In genomic region chr10:125722811-125723210, GRCh38 we compare ENCODE assay signal across 22 cellular contexts. TPM values are rescaled to one million over a fixed set of nuclear protein-coding genes. Genes with fewer than 3 reads are reported as not detected.
DNase-seq lines count a peak whose midpoint lies in the region; ATAC-seq and TF ChIP-seq lines count a peak whose summit lies in the region.
"Had no signal": no experiment of that assay in that cellular context is flagged by ENCODE, and none has a peak within 500 bp of the region (broad histone marks: within the 10 kb centered on the region; RNA-seq: fewer than 3 reads in every experiment).

No MANE protein-coding gene starts in this region.

- peak overlapping the region; percentile 84 for H3K4me2 ChIP-seq in Loucy (ENCODE audit: low read depth, low read length, poor library complexity, severe bottlenecking)

- H3K27me3 Mint-ChIP-seq in activated T-cell treated with anti-CD3 and anti-CD28 coated beads, Interleukin-2, amount 50 U/mL, for 72 hours (ENCODE audit: low read depth) = no peaks in the 10 kb centered on the region
- no peaks in the 10 kb centered on the region for H3K27me3 Mint-ChIP-seq in activated naive CD8-positive, alpha-beta T cell treated with anti-CD3 and anti-CD28 coated beads for 36 hours
- H3K27me3 Mint-ChIP-seq: CD4-positive, alpha-beta memory T cell had no signal

- H3K9me3 ChIP-seq in Loucy (ENCODE audit: insufficient read depth, low read depth, low read length) (no peaks in the 10 kb centered on the region), left lung (no peaks in the 10 kb centered on the region)
- H3K9me3 ChIP-seq: SJCRH30 had no signal

- no peaks in the 10 kb centered on the region for H3K9me3 Mint-ChIP-seq in activated T-cell treated with anti-CD3 and anti-CD28 coated beads, Interleukin-2, amount 50 U/mL, for 72 hours
- H3K9me3 Mint-ChIP-seq in activated naive CD8-positive, alpha-beta T cell treated with anti-CD3 and anti-CD28 coated beads for 36 hours = no peaks in the 10 kb centered on the region
- no peaks in the 10 kb centered on the region for H3K9me3 Mint-ChIP-seq in stimulated activated effector memory CD8-positive, alpha-beta T cell treated with anti-CD3 and anti-CD28 coated beads, Interleukin-12 subunit alpha, Interleukin-12 subunit beta, amount 100 ng/mL, for 72 hours

- H3K79me2 ChIP-seq in Loucy (ENCODE audit: insufficient read depth, low read length) = peaks cover 42% of the 10 kb centered on the region

- H2AFZ ChIP-seq in Loucy (ENCODE audit: low read length) = no peak overlapping the region

- peaks cover 52% of the 10 kb centered on the region for H3K36me3 ChIP-seq in Loucy (ENCODE audit: insufficient read depth, low read length)
- H3K36me3 ChIP-seq in left lung = peaks cover 0 to 67% of the 10 kb centered on the region in 2 donors

- H3K9ac ChIP-seq in Loucy (ENCODE audit: low read depth, low read length, poor library complexity, severe bottlenecking) = peak overlapping the region; percentile 97

- H4K20me1 ChIP-seq in Loucy (ENCODE audit: insufficient read depth, low read length, poor library complexity, severe bottlenecking) = peaks cover 38% of the 10 kb centered on the region

- peaks cover 29% of the 10 kb centered on the region for H3K4me1 ChIP-seq in Loucy (ENCODE audit: insufficient read depth, low read length, poor library complexity, severe bottlenecking)
- peaks cover 8 to 20% of the 10 kb centered on the region in 2 donors for H3K4me1 ChIP-seq in left lung
- H3K4me1 ChIP-seq: SJCRH30 had no signal

- H3K9me2 ChIP-seq in Loucy (replicated peaks; ENCODE audit: low read depth, low read length) = no peaks in the 10 kb centered on the region

- H3K27me3 ChIP-seq in Loucy (ENCODE audit: insufficient read depth, low read length, poor library complexity, severe bottlenecking) (no peaks in the 10 kb centered on the region), left lung (no peaks in the 10 kb centered on the region)
- H3K27me3 ChIP-seq: SJCRH30 had no signal

- TF ChIP-seq CTCF in Loucy (conservative IDR thresholded peaks at IDR 0.05; ENCODE audit: low read length) (no peak), left lung (IDR thresholded peaks at IDR 0.05) (no peak)

- peaks cover 30% of the 10 kb centered on the region for H3K4me1 Mint-ChIP-seq in activated T-cell treated with anti-CD3 and anti-CD28 coated beads, Interleukin-2, amount 50 U/mL, for 72 hours (ENCODE audit: low read depth)
- H3K4me1 Mint-ChIP-seq in activated naive CD8-positive, alpha-beta T cell treated with anti-CD3 and anti-CD28 coated beads for 36 hours = peaks cover 25% of the 10 kb centered on the region
- peaks cover 6% of the 10 kb centered on the region for H3K4me1 Mint-ChIP-seq in stimulated activated effector memory CD8-positive, alpha-beta T cell treated with anti-CD3 and anti-CD28 coated beads, Interleukin-12 subunit alpha, Interleukin-12 subunit beta, amount 100 ng/mL, for 72 hours

- no peak for DNase-seq in activated T-cell treated with anti-CD3 and anti-CD28 coated beads, Interleukin-2, amount 50 U/mL, for 72 hours
- no peak for DNase-seq in activated T-cell treated with anti-CD3 and anti-CD28 coated beads, Interleukin-2, amount 50 U/mL, for 48 hours
- no peak for DNase-seq in activated naive CD8-positive, alpha-beta T cell treated with anti-CD3 and anti-CD28 coated beads for 36 hours
- DNase-seq in stimulated activated effector memory CD8-positive, alpha-beta T cell treated with anti-CD3 and anti-CD28 coated beads, Interleukin-12 subunit alpha, Interleukin-12 subunit beta, amount 100 ng/mL, for 72 hours (ENCODE audit: low spot score in 2 of 2) = no peak
- no peak for DNase-seq in left lung
- DNase-seq: Calu3; CD4-positive, alpha-beta memory T cell; DMS79; KG1; NCI-H1048; NCI-H1436 treated with DMSO at 0.1 percent for 48 hours; NCI-H2029 treated with DMSO at 0.1 percent for 48 hours; NCI-H2171 treated with DMSO at 0.1 percent for 48 hours; NCI-H748 treated with DMSO at 0.1 percent for 48 hours; PC-3; SJCRH30 had no signal

- H3K27ac ChIP-seq in left lung = no peak overlapping the region
- H3K27ac ChIP-seq: SJCRH30 had no signal

- H3K4me3 Mint-ChIP-seq in activated T-cell treated with anti-CD3 and anti-CD28 coated beads, Interleukin-2, amount 50 U/mL, for 72 hours = peak overlapping the region in 1 of 2 donors; percentile 2
- H3K4me3 Mint-ChIP-seq in activated naive CD8-positive, alpha-beta T cell treated with anti-CD3 and anti-CD28 coated beads for 36 hours = no peak overlapping the region
- H3K4me3 Mint-ChIP-seq in stimulated activated effector memory CD8-positive, alpha-beta T cell treated with anti-CD3 and anti-CD28 coated beads, Interleukin-12 subunit alpha, Interleukin-12 subunit beta, amount 100 ng/mL, for 72 hours = no peak overlapping the region

- H3K27ac Mint-ChIP-seq in activated T-cell treated with anti-CD3 and anti-CD28 coated beads, Interleukin-2, amount 50 U/mL, for 72 hours = peak overlapping the region; percentile 47
- peak overlapping the region; percentile 14 for H3K27ac Mint-ChIP-seq in activated naive CD8-positive, alpha-beta T cell treated with anti-CD3 and anti-CD28 coated beads for 36 hours
- H3K27ac Mint-ChIP-seq in stimulated activated effector memory CD8-positive, alpha-beta T cell treated with anti-CD3 and anti-CD28 coated beads, Interleukin-12 subunit alpha, Interleukin-12 subunit beta, amount 100 ng/mL, for 72 hours = peak overlapping the region; percentile 77

- H3F3A ChIP-seq in Loucy (ENCODE audit: low read depth) = no peaks in the 10 kb centered on the region

- H3K4me3 ChIP-seq in Loucy (ENCODE audit: low read length, poor library complexity, severe bottlenecking) (peak overlapping the region; percentile 98), left lung (no peak overlapping the region)
- H3K4me3 ChIP-seq: SJCRH30 had no signal

- peaks cover 9 to 40% of the 10 kb centered on the region in 2 donors for H3K36me3 Mint-ChIP-seq in activated T-cell treated with anti-CD3 and anti-CD28 coated beads, Interleukin-2, amount 50 U/mL, for 72 hours (ENCODE audit: insufficient read depth in 2 of 2)
- peaks cover 36% of the 10 kb centered on the region for H3K36me3 Mint-ChIP-seq in activated naive CD8-positive, alpha-beta T cell treated with anti-CD3 and anti-CD28 coated beads for 36 hours
- H3K36me3 Mint-ChIP-seq in stimulated activated effector memory CD8-positive, alpha-beta T cell treated with anti-CD3 and anti-CD28 coated beads, Interleukin-12 subunit alpha, Interleukin-12 subunit beta, amount 100 ng/mL, for 72 hours = peaks cover 78% of the 10 kb centered on the region

- intact Hi-C loops in left lung (cut with DNase I) = no loop called here

- ATAC-seq in activated T-cell treated with anti-CD3 and anti-CD28 coated beads, Interleukin-2, amount 50 U/mL, for 72 hours (replicated peaks in 1 of 2) = no peak
- ATAC-seq in stimulated activated effector memory CD8-positive, alpha-beta T cell treated with anti-CD3 and anti-CD28 coated beads, Interleukin-12 subunit alpha, Interleukin-12 subunit beta, amount 100 ng/mL, for 72 hours = no peak
- no peak for ATAC-seq in left lung
- ATAC-seq in HG03354 (IDR thresholded peaks at IDR 0.05; ENCODE audit: poor library complexity, severe bottlenecking, unreplicated experiment) = no peak
- ATAC-seq: HepG2, PC-3 had no signal

RNA-seq across cellular contexts. Expression of gene EDRF1, which starts 3.3 kb away (rescaled TPM):
- 10 to 100 TPM; 25.1 to 26.3 TPM for total RNA-seq in activated T-cell treated with anti-CD3 and anti-CD28 coated beads, Interleukin-2, amount 50 U/mL, for 72 hours
- 10 to 100 TPM; 28.1 to 30.6 TPM for total RNA-seq in activated naive CD8-positive, alpha-beta T cell treated with anti-CD3 and anti-CD28 coated beads for 36 hours
- 10 to 100 TPM; 19.9 to 24.2 TPM for total RNA-seq in left lung

RNA-seq across cellular contexts. Expression of gene TEX36, which starts 39.8 kb away (rescaled TPM):
- total RNA-seq in activated T-cell treated with anti-CD3 and anti-CD28 coated beads, Interleukin-2, amount 50 U/mL, for 72 hours = not detected
- total RNA-seq in activated naive CD8-positive, alpha-beta T cell treated with anti-CD3 and anti-CD28 coated beads for 36 hours = not detected
- total RNA-seq in left lung = under 1 TPM in 1 of 2 donors, not detected in 1; 0.26 TPM
- total RNA-seq: Calu3; CD4-positive, alpha-beta memory T cell; H4; HepG2; MCF 10A; NCI-H460; PC-3; SJCRH30 had no signal

RNA-seq across cellular contexts. Expression of gene MMP21, which starts 52.8 kb away (rescaled TPM):
- total RNA-seq in activated T-cell treated with anti-CD3 and anti-CD28 coated beads, Interleukin-2, amount 50 U/mL, for 72 hours = not detected
- not detected for total RNA-seq in activated naive CD8-positive, alpha-beta T cell treated with anti-CD3 and anti-CD28 coated beads for 36 hours
- under 1 TPM; 0.13 to 0.32 TPM for total RNA-seq in left lung
- total RNA-seq: H4, HepG2, MCF 10A, NCI-H460, PC-3, SJCRH30 had no signal

Comparison
In these comparisons a context has a peak if more than half of its experiments do, and no peak if none do; other contexts are left out.
1. H3K27ac Mint-ChIP-seq: peak in every context shown above with its lines; median percentile 77 in stimulated activated effector memory CD8-positive, alpha-beta T cell treated with anti-CD3 and anti-CD28 coated beads, Interleukin-12 subunit alpha, Interleukin-12 subunit beta, amount 100 ng/mL, for 72 hours; 47 in activated T-cell treated with anti-CD3 and anti-CD28 coated beads, Interleukin-2, amount 50 U/mL, for 72 hours; 14 in activated naive CD8-positive, alpha-beta T cell treated with anti-CD3 and anti-CD28 coated beads for 36 hours.